8 cellular contexts compared by ENCODE assay signal in genomic region chr19:47848871-47849473, GRCh38. TPM values are rescaled to one million over a fixed set of nuclear protein-coding genes. Genes with fewer than 3 reads are reported as not detected.
DNase-seq lines count a peak whose midpoint lies in the region; ATAC-seq and TF ChIP-seq lines count a peak whose summit lies in the region.

No MANE protein-coding gene starts in this region.

- H3K27ac Mint-ChIP-seq in activated CD4-positive, alpha-beta T cell treated with anti-CD3 and anti-CD28 coated beads, Interleukin-2, amount 10 ng/mL, durations not matched to agents 24 days and 14 days: no peak overlapping the region

- H3K4me3 ChIP-seq in fibroblast of pulmonary artery (replicated peaks; ENCODE audit: low read depth, low read length): no peak overlapping the region

- H3K36me3 Mint-ChIP-seq in activated CD4-positive, alpha-beta T cell treated with anti-CD3 and anti-CD28 coated beads, Interleukin-2, amount 10 ng/mL, durations not matched to agents 24 days and 14 days (ENCODE audit: low read depth): no peaks in the 10 kb centered on the region

- peaks cover 33% of the 10 kb centered on the region for H3K27me3 Mint-ChIP-seq in activated CD4-positive, alpha-beta T cell treated with anti-CD3 and anti-CD28 coated beads, Interleukin-2, amount 10 ng/mL, durations not matched to agents 24 days and 14 days

- intact Hi-C loops in activated CD4-positive, alpha-beta T cell treated with anti-CD3 and anti-CD28 coated beads, Interleukin-2, amount 10 ng/mL, durations not matched to agents 24 days and 14 days (cut with micrococcal nuclease): no loop called here

- TF ChIP-seq CTCF in fibroblast of pulmonary artery (IDR thresholded peaks at IDR 0.05; ENCODE audit: low read length, missing control alignments): peak; percentile 44

- DNase-seq in activated CD8-positive, alpha-beta memory T cell treated with anti-CD3 and anti-CD28 coated beads for 24 hours: peak; percentile 59
- DNase-seq in activated CD8-positive, alpha-beta memory T cell treated with anti-CD3 and anti-CD28 coated beads, Interleukin-2, amount 50 U/mL, for 4 hours: no peak
- DNase-seq in activated CD4-positive, alpha-beta T cell treated with anti-CD3 and anti-CD28 coated beads, Interleukin-2, amount 10 ng/mL, durations not matched to agents 24 days and 14 days: peak; percentile 71
- DNase-seq in fibroblast of pulmonary artery (ENCODE audit: low read depth) (peak; percentile 23), kidney tubule cell (ENCODE audit: low spot score) (no peak), DMS153 treated with DMSO at 0.1 percent for 48 hours (lab: John Stamatoyannopoulos, UW; ENCODE audit: unreplicated experiment) (no peak)
- peak in 4 of 6 experiments; percentile 2 to 21 (median 7) for DNase-seq in stimulated activated naive CD4-positive, alpha-beta T cell (lab: John Stamatoyannopoulos, UW)

- no peaks in the 10 kb centered on the region for H3K9me3 Mint-ChIP-seq in activated CD4-positive, alpha-beta T cell treated with anti-CD3 and anti-CD28 coated beads, Interleukin-2, amount 10 ng/mL, durations not matched to agents 24 days and 14 days

- H3K4me3 Mint-ChIP-seq in activated CD4-positive, alpha-beta T cell treated with anti-CD3 and anti-CD28 coated beads, Interleukin-2, amount 10 ng/mL, durations not matched to agents 24 days and 14 days: peak overlapping the region; percentile 26

- peaks cover 6% of the 10 kb centered on the region for H3K4me1 Mint-ChIP-seq in activated CD4-positive, alpha-beta T cell treated with anti-CD3 and anti-CD28 coated beads, Interleukin-2, amount 10 ng/mL, durations not matched to agents 24 days and 14 days

- ATAC-seq in GM18498 (IDR thresholded peaks at IDR 0.05; ENCODE audit: unreplicated experiment): no peak

RNA-seq across cellular contexts. Expression of gene TPRX2, which starts 10.1 kb away (rescaled TPM):
- not detected in 2 replicates for total RNA-seq in activated CD4-positive, alpha-beta T cell treated with anti-CD3 and anti-CD28 coated beads, Interleukin-2, amount 10 ng/mL, durations not matched to agents 24 days and 14 days

RNA-seq across cellular contexts. Expression of gene CRX, which starts 27.2 kb away (rescaled TPM):
- not detected in 2 replicates for total RNA-seq in activated CD4-positive, alpha-beta T cell treated with anti-CD3 and anti-CD28 coated beads, Interleukin-2, amount 10 ng/mL, durations not matched to agents 24 days and 14 days

RNA-seq across cellular contexts. Expression of gene SULT2A1, which starts 37.1 kb away (rescaled TPM):
- not detected in 2 replicates for total RNA-seq in activated CD4-positive, alpha-beta T cell treated with anti-CD3 and anti-CD28 coated beads, Interleukin-2, amount 10 ng/mL, durations not matched to agents 24 days and 14 days

RNA-seq across cellular contexts. Expression of gene TPRX1, which starts 44.6 kb away (rescaled TPM):
- total RNA-seq in activated CD4-positive, alpha-beta T cell treated with anti-CD3 and anti-CD28 coated beads, Interleukin-2, amount 10 ng/mL, durations not matched to agents 24 days and 14 days: not detected in 2 replicates

Comparison
In these comparisons a context has a peak if more than half of its experiments do, and no peak if none do; other contexts are left out.
1. DNase-seq: peak in activated CD8-positive, alpha-beta memory T cell treated with anti-CD3 and anti-CD28 coated beads for 24 hours (single experiment), activated CD4-positive, alpha-beta T cell treated with anti-CD3 and anti-CD28 coated beads, Interleukin-2, amount 10 ng/mL, durations not matched to agents 24 days and 14 days (single experiment), fibroblast of pulmonary artery (single experiment) and stimulated activated naive CD4-positive, alpha-beta T cell (4 of 6); none in activated CD8-positive, alpha-beta memory T cell treated with anti-CD3 and anti-CD28 coated beads, Interleukin-2, amount 50 U/mL, for 4 hours (single experiment), kidney tubule cell (single experiment) and DMS153 treated with DMSO at 0.1 percent for 48 hours (single experiment).